10 cellular contexts compared by ENCODE assay signal in the genomic region with DNA sequence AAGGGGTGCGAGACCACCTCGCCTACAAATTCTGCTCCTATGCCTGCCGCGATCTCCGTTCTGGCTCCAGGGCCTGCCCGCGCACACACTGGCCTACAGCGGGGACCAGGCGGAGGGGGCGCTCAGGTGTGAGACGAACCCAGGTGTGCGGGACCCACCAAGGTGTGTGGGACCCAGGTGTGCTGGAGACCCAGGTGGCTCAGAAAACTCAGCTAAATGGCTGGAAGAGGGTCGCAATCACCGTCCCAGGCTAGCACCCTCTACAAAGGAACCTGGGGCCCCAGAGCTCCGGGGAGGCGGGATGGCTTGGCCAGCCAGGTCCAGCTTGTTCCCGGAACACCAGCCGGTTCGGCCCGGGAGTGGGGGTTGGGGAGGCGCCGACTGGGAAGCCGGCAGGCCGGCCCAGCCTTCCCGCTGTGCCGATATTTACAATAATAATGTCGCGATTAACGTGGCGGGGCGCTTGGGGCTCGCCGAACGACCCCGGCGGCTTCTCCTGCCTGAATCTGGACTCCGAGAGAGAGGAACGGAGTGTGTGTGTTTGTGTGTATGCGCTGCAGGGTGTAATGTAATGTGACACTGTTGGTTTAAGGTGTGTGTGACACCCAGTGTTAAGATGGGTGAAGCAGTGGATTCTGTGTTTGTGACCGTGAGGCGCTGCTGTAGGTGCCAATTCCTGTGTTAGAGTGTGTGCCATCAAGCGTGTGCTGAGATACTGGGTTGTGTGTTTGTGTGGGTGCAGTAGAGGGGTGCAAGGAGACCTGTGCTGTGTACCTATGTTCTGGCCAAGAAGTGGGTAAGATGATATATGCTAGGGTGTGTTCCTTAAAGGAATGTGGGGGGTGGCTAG. TPM values are rescaled to one million over a fixed set of nuclear protein-coding genes. Genes with fewer than 3 reads are reported as not detected.
DNase-seq lines count a peak whose midpoint lies in the region; ATAC-seq and TF ChIP-seq lines count a peak whose summit lies in the region.
"Had no signal": no experiment of that assay in that cellular context is flagged by ENCODE, and none has a peak within 500 bp of the region (broad histone marks: within the 10 kb centered on the region; RNA-seq: fewer than 3 reads in every experiment).

No MANE protein-coding gene starts in this region.

- no peak for ATAC-seq in activated CD8-positive, alpha-beta memory T cell treated with anti-CD3 and anti-CD28 coated beads, Interleukin-2, amount 10 ng/mL, durations not matched to agents 7 days and 5 days
- ATAC-seq in GM21529 (IDR thresholded peaks at IDR 0.05; ENCODE audit: unreplicated experiment), result no peak

- no peaks in the 10 kb centered on the region for H3K9me3 ChIP-seq in thyroid gland

- peaks cover 17 to 26% of the 10 kb centered on the region in 2 donors for H3K4me1 ChIP-seq in thyroid gland

- peak overlapping the region; percentile 51 to 79 (median 77) for H3K27ac ChIP-seq in thyroid gland

- 1 to 4% methylated on average over 25 to 39 of the region's 42 CpGs for WGBS in lower leg skin, 2 donors
- WGBS in thyroid gland, 2 donors, result 1% methylated on average over 37 to 42 of the region's 42 CpGs

- H3K27me3 Mint-ChIP-seq in activated CD8-positive, alpha-beta memory T cell treated with anti-CD3 and anti-CD28 coated beads, Interleukin-2, amount 10 ng/mL, durations not matched to agents 7 days and 5 days, result peaks cover 82% of the 10 kb centered on the region

- no peak overlapping the region for H3K27ac Mint-ChIP-seq in activated CD8-positive, alpha-beta memory T cell treated with anti-CD3 and anti-CD28 coated beads, Interleukin-2, amount 10 ng/mL, durations not matched to agents 7 days and 5 days

- TF ChIP-seq CTCF in lower leg skin (IDR thresholded peaks at IDR 0.05) (no peak), thyroid gland (IDR thresholded peaks at IDR 0.05) (no peak)

- peaks cover 19% of the 10 kb centered on the region for H3K4me1 Mint-ChIP-seq in activated CD8-positive, alpha-beta memory T cell treated with anti-CD3 and anti-CD28 coated beads, Interleukin-2, amount 10 ng/mL, durations not matched to agents 7 days and 5 days

- H3K4me3 Mint-ChIP-seq in activated CD8-positive, alpha-beta memory T cell treated with anti-CD3 and anti-CD28 coated beads, Interleukin-2, amount 10 ng/mL, durations not matched to agents 7 days and 5 days, result peak overlapping the region; percentile 0

- H3K9me3 Mint-ChIP-seq in activated CD8-positive, alpha-beta memory T cell treated with anti-CD3 and anti-CD28 coated beads, Interleukin-2, amount 10 ng/mL, durations not matched to agents 7 days and 5 days (ENCODE audit: low read depth), result no peaks in the 10 kb centered on the region

- CTCF ChIA-PET in activated CD8-positive, alpha-beta memory T cell treated with anti-CD3 and anti-CD28 coated beads, Interleukin-2, amount 10 ng/mL, durations not matched to agents 7 days and 5 days (lab: Charles Lee), result interaction anchor here (0.8 to 11.9 kb wide), 9 partner anchors 10 to 210 kb away, joined by 3 to 333 read pairs (median 12); a partner anchor contains a TSS

- H3K4me3 ChIP-seq in lower leg skin (ENCODE audit: low read depth, poor library complexity, severe bottlenecking) (peak overlapping the region; percentile 39), thyroid gland (replicated peaks in 1 of 3) (peak overlapping the region; percentile 61 to 68 (median 62))

- no peaks in the 10 kb centered on the region for H3K27me3 ChIP-seq in thyroid gland

- no peaks in the 10 kb centered on the region for H3K36me3 ChIP-seq in thyroid gland

- no peak for DNase-seq in activated CD8-positive, alpha-beta memory T cell treated with anti-CD3 and anti-CD28 coated beads, Interleukin-2, amount 10 ng/mL, durations not matched to agents 7 days and 5 days
- DNase-seq in activated CD8-positive, alpha-beta memory T cell treated with anti-CD3 and anti-CD28 coated beads, Interleukin-2, amount 50 U/mL, for 4 hours, result no peak
- DNase-seq in astrocyte of the hippocampus (ENCODE audit: low read depth, low spot score) (peak; percentile 25), lower leg skin (ENCODE audit: low spot score in 2 of 2) (peak in 1 of 2 donors; percentile 88), thyroid gland (peak; percentile 83 to 86), NOMO-1 treated with DMSO at 0.1 percent for 48 hours (lab: John Stamatoyannopoulos, UW; ENCODE audit: unreplicated experiment) (no peak)
- DNase-seq in activated CD8-positive, alpha-beta memory T cell treated with anti-CD3 and anti-CD28 coated beads for 24 hours, result no peak
- DNase-seq: GDM1 had no signal

- TF ChIP-seq POLR2A in lower leg skin (IDR thresholded peaks at IDR 0.05), result no peak
- TF ChIP-seq POLR2A in thyroid gland (IDR thresholded peaks at IDR 0.05), result peak in 1 of 2 donors; percentile 58

- intact Hi-C loops in lower leg skin (cut with DNase I; ENCODE audit: low total_unique reads), result no loop called here
- intact Hi-C loops in thyroid gland (cut with DNase I), result loop anchor here (2.0 kb wide), 1 partner anchor 184 kb away; no protein-coding TSS in a partner anchor

- peaks cover 1% of the 10 kb centered on the region for H3K36me3 Mint-ChIP-seq in activated CD8-positive, alpha-beta memory T cell treated with anti-CD3 and anti-CD28 coated beads, Interleukin-2, amount 10 ng/mL, durations not matched to agents 7 days and 5 days

RNA-seq across cellular contexts. Expression of a gene that starts 1.4 kb away (rescaled TPM):
- total RNA-seq in activated CD8-positive, alpha-beta memory T cell treated with anti-CD3 and anti-CD28 coated beads, Interleukin-2, amount 10 ng/mL, durations not matched to agents 7 days and 5 days, result not detected
- total RNA-seq in lower leg skin, result 100 to 1,000 TPM in 2 of 4 donors, 10 to 100 TPM in 2; 85.1 to 172 (median 119) TPM
- total RNA-seq in thyroid gland, result 10 to 100 TPM; 23.4 to 76.2 (median 37.5) TPM
- total RNA-seq: T-helper 1 cell treated with Interleukin-12 subunit alpha and Interleukin-12 subunit beta and Interleukin-4 antibody, amounts not matched to agents 30 ng/mL and 1 ng/mL, for 36 hours had no signal

RNA-seq across cellular contexts. Expression of a gene that starts 46.8 kb away (rescaled TPM):
- total RNA-seq in activated CD8-positive, alpha-beta memory T cell treated with anti-CD3 and anti-CD28 coated beads, Interleukin-2, amount 10 ng/mL, durations not matched to agents 7 days and 5 days, result 10 to 100 TPM; 65.4 to 68.7 TPM
- total RNA-seq in lower leg skin (10 to 100 TPM; 47.2 to 67.2 (median 49.2) TPM), thyroid gland (100 to 1,000 TPM in 1 of 4 donors, 10 to 100 TPM in 3; 68.5 to 130 (median 85.1) TPM)

Comparison
In these comparisons a context has a peak if more than half of its experiments do, and no peak if none do; other contexts are left out.
1. DNase-seq: peak in astrocyte of the hippocampus (single experiment) and thyroid gland (2 of 2); none in activated CD8-positive, alpha-beta memory T cell treated with anti-CD3 and anti-CD28 coated beads, Interleukin-2, amount 10 ng/mL, durations not matched to agents 7 days and 5 days (single experiment), activated CD8-positive, alpha-beta memory T cell treated with anti-CD3 and anti-CD28 coated beads, Interleukin-2, amount 50 U/mL, for 4 hours (single experiment), NOMO-1 treated with DMSO at 0.1 percent for 48 hours (single experiment) and activated CD8-positive, alpha-beta memory T cell treated with anti-CD3 and anti-CD28 coated beads for 24 hours (single experiment).
2. RNA of a gene that starts 1.4 kb away (total RNA-seq): 85.1 to 172 TPM in lower leg skin and 23.4 to 76.2 TPM in thyroid gland; not detected in activated CD8-positive, alpha-beta memory T cell treated with anti-CD3 and anti-CD28 coated beads, Interleukin-2, amount 10 ng/mL, durations not matched to agents 7 days and 5 days; every median in the first group is over 10 times any median in the second.